ENCODE assay signal across 22 cellular contexts in genomic region chr17:59760164-59760563, GRCh38. TPM values are rescaled to one million over a fixed set of nuclear protein-coding genes. Genes with fewer than 3 reads are reported as not detected.
DNase-seq lines count a peak whose midpoint lies in the region; ATAC-seq and TF ChIP-seq lines count a peak whose summit lies in the region.
"Had no signal": no experiment of that assay in that cellular context is flagged by ENCODE, and none has a peak within 500 bp of the region (broad histone marks: within the 10 kb centered on the region; RNA-seq: fewer than 3 reads in every experiment).

No MANE protein-coding gene starts in this region.

- no peak for TF ChIP-seq CTCF in Panc1 (IDR thresholded peaks at IDR 0.05)

- CTCF ChIA-PET in activated CD4-positive, alpha-beta T cell treated with anti-CD3 and anti-CD28 coated beads for 36 hours (lab: Charles Lee): interaction anchor here (1.5 to 5.6 kb wide), 2 partner anchors 7 to 73 kb away, joined by 3 to 66 read pairs; no protein-coding TSS in a partner anchor
- CTCF ChIA-PET in Panc1 (lab: Charles Lee): no interaction called here

- H3K36me3 ChIP-seq in Panc1 (ENCODE audit: control insufficient read depth, insufficient read depth, low read length) (peaks cover 6% of the 10 kb centered on the region; the same call in 1 of the 2 replicates), MG63 (peaks cover 29% of the 10 kb centered on the region)

- H3K27me3 ChIP-seq in Panc1 (ENCODE audit: control insufficient read depth, insufficient read depth, low read length): no peaks in the 10 kb centered on the region
- no peaks in the 10 kb centered on the region for H3K27me3 ChIP-seq in MG63
- H3K27me3 ChIP-seq: suprapubic skin had no signal

- peaks cover 58% of the 10 kb centered on the region for H3K4me1 ChIP-seq in Panc1 (ENCODE audit: control insufficient read depth, insufficient read depth, low read length)

- peaks cover 58% of the 10 kb centered on the region for H3K36me3 Mint-ChIP-seq in activated CD4-positive, alpha-beta T cell treated with anti-CD3 and anti-CD28 coated beads for 36 hours (ENCODE audit: low read depth)
- peaks cover 40% of the 10 kb centered on the region for H3K36me3 Mint-ChIP-seq in dendritic cell treated with granulocyte-macrophage colony-stimulating factor and Interleukin-4, amounts not matched to agents 40 ng/mL and 50 ng/mL, for 4 days (ENCODE audit: low read depth)

- intact Hi-C loops in activated CD4-positive, alpha-beta T cell treated with anti-CD3 and anti-CD28 coated beads for 36 hours (cut with DNase I, micrococcal nuclease): loop anchor here in 1 of 2 experiments (5.0 kb wide), 2 partner anchors 182 to 398 kb away; no protein-coding TSS in a partner anchor
- intact Hi-C loops in Panc1 (cut with micrococcal nuclease; ENCODE audit: unreplicated experiment): no loop called here
- intact Hi-C loops in dendritic cell treated with granulocyte-macrophage colony-stimulating factor and Interleukin-4, amounts not matched to agents 40 ng/mL and 50 ng/mL, for 4 days (cut with micrococcal nuclease): no loop called here

- peak overlapping the region; percentile 100 for H3K27ac ChIP-seq in Panc1 (ENCODE audit: low read length)
- H3K27ac ChIP-seq: SK-N-MC, suprapubic skin had no signal

- in situ Hi-C loops in Panc1 (cut with HindIII; ENCODE audit: low pct_unique_long_range_greater_than_20kb, low sequenced_read_pairs): no loop called here

- no peak overlapping the region for H3K4me3 ChIP-seq in Panc1 (ENCODE audit: low read depth in 2 of 2, low read length in 2 of 2)
- H3K4me3 ChIP-seq in MG63: no peak overlapping the region
- H3K4me3 ChIP-seq: SK-N-MC, suprapubic skin had no signal

- H3K27ac Mint-ChIP-seq in activated CD4-positive, alpha-beta T cell treated with anti-CD3 and anti-CD28 coated beads for 36 hours: peak overlapping the region; percentile 83
- peak overlapping the region; percentile 90 for H3K27ac Mint-ChIP-seq in dendritic cell treated with granulocyte-macrophage colony-stimulating factor and Interleukin-4, amounts not matched to agents 40 ng/mL and 50 ng/mL, for 4 days

- no peak for DNase-seq in activated CD4-positive, alpha-beta T cell treated with anti-CD3 and anti-CD28 coated beads for 36 hours
- no peak for DNase-seq in activated CD4-positive, alpha-beta T cell treated with anti-CD3 and anti-CD28 coated beads for 48 hours
- DNase-seq in AML-193 (lab: John Stamatoyannopoulos, UW) (peak; percentile 61 to 67), Panc1 (ENCODE audit: low read depth, low spot score) (no peak), MG63 (no peak)
- no peak for DNase-seq in stimulated activated CD4-positive, alpha-beta T cell treated with anti-CD3 and anti-CD28 coated beads, Interleukin-4, amount 100 ng/mL, for 24 hours
- DNase-seq: 8988T; activated CD4-positive, alpha-beta T cell treated with anti-CD3 and anti-CD28 coated beads, Interleukin-2, amount 50 U/mL, for 1 hour; activated T-cell treated with anti-CD3 and anti-CD28 coated beads for 4 hours; DMS79; effector CD4-positive, alpha-beta T cell; H7; head of caudate nucleus; kidney glomerular epithelial cell; NCI-H1048; NCI-H187 treated with DMSO at 0.1 percent for 48 hours; NCI-H524 treated with DMSO at 0.1 percent for 48 hours; NK-92 treated with Interleukin-12 subunit alpha and Interleukin-12 subunit beta, amount 100 ng/mL, for 24 hours had no signal

- ATAC-seq in activated CD4-positive, alpha-beta T cell treated with anti-CD3 and anti-CD28 coated beads for 36 hours: no peak
- ATAC-seq in Panc1: no peak
- no peak for ATAC-seq in HG03108 (IDR thresholded peaks at IDR 0.05; ENCODE audit: unreplicated experiment)

- H3K4me3 Mint-ChIP-seq in activated CD4-positive, alpha-beta T cell treated with anti-CD3 and anti-CD28 coated beads for 36 hours: no peak overlapping the region
- no peak overlapping the region for H3K4me3 Mint-ChIP-seq in dendritic cell treated with granulocyte-macrophage colony-stimulating factor and Interleukin-4, amounts not matched to agents 40 ng/mL and 50 ng/mL, for 4 days

- no TSS peak for BruUV-seq in Panc1 (replicated peaks; lab: Mats Ljungman, UMichigan)

- peaks cover 72% of the 10 kb centered on the region for H3K4me1 Mint-ChIP-seq in activated CD4-positive, alpha-beta T cell treated with anti-CD3 and anti-CD28 coated beads for 36 hours
- H3K4me1 Mint-ChIP-seq in dendritic cell treated with granulocyte-macrophage colony-stimulating factor and Interleukin-4, amounts not matched to agents 40 ng/mL and 50 ng/mL, for 4 days (ENCODE audit: low read depth): peaks cover 29% of the 10 kb centered on the region

- no peaks in the 10 kb centered on the region for H3K27me3 Mint-ChIP-seq in activated CD4-positive, alpha-beta T cell treated with anti-CD3 and anti-CD28 coated beads for 36 hours
- no peaks in the 10 kb centered on the region for H3K27me3 Mint-ChIP-seq in dendritic cell treated with granulocyte-macrophage colony-stimulating factor and Interleukin-4, amounts not matched to agents 40 ng/mL and 50 ng/mL, for 4 days

- H3K9me3 ChIP-seq in Panc1 (ENCODE audit: control insufficient read depth, insufficient read depth, low read depth, low read length) (peaks cover 7% of the 10 kb centered on the region; the same call in 1 of the 2 replicates), MG63 (peaks cover 6% of the 10 kb centered on the region; the same call in 1 of the 2 replicates)

- POLR2A ChIA-PET in activated CD4-positive, alpha-beta T cell treated with anti-CD3 and anti-CD28 coated beads for 36 hours (lab: Charles Lee): interaction anchor here (1.2 to 4.8 kb wide), 3 partner anchors 69 to 93 kb away, joined by 3 to 83 read pairs (median 8); no protein-coding TSS in a partner anchor
- POLR2A ChIA-PET in Panc1 (lab: Charles Lee): no interaction called here

- H3K9me3 Mint-ChIP-seq in activated CD4-positive, alpha-beta T cell treated with anti-CD3 and anti-CD28 coated beads for 36 hours (ENCODE audit: low read depth): peaks cover 7% of the 10 kb centered on the region
- H3K9me3 Mint-ChIP-seq in dendritic cell treated with granulocyte-macrophage colony-stimulating factor and Interleukin-4, amounts not matched to agents 40 ng/mL and 50 ng/mL, for 4 days: no peaks in the 10 kb centered on the region

RNA-seq across cellular contexts. Expression of gene VMP1, which starts 52.7 kb away (rescaled TPM):
- 100 to 1,000 TPM; 378 to 402 TPM for total RNA-seq in activated CD4-positive, alpha-beta T cell treated with anti-CD3 and anti-CD28 coated beads for 36 hours
- total RNA-seq in Panc1 (2021; ENCODE audit: unreplicated experiment): 281 TPM
- 139 TPM for polyA plus RNA-seq in Panc1 (2012; ENCODE audit: insufficient read length)
- 161 and 190 TPM in 2 replicates for total RNA-seq in MG63 (2014; rRNA removed; shearing (Covaris generic); ENCODE audit: low replicate concordance)

RNA-seq across cellular contexts. Expression of gene PTRH2, which starts 52.9 kb away (rescaled TPM):
- 10 to 100 TPM; 41.7 to 54.7 TPM for total RNA-seq in activated CD4-positive, alpha-beta T cell treated with anti-CD3 and anti-CD28 coated beads for 36 hours
- total RNA-seq in Panc1 (2021; ENCODE audit: unreplicated experiment): 40.2 TPM
- 36.1 TPM for polyA plus RNA-seq in Panc1 (2012; ENCODE audit: insufficient read length)
- total RNA-seq in MG63 (2014; rRNA removed; shearing (Covaris generic); ENCODE audit: low replicate concordance): 38.1 and 40.6 TPM in 2 replicates

Comparison
In these comparisons a context has a peak if more than half of its experiments do, and no peak if none do; other contexts are left out.
1. DNase-seq: peak in AML-193 (2 of 2); none in activated CD4-positive, alpha-beta T cell treated with anti-CD3 and anti-CD28 coated beads for 36 hours (single experiment), activated CD4-positive, alpha-beta T cell treated with anti-CD3 and anti-CD28 coated beads for 48 hours (single experiment), Panc1 (single experiment), MG63 (single experiment) and stimulated activated CD4-positive, alpha-beta T cell treated with anti-CD3 and anti-CD28 coated beads, Interleukin-4, amount 100 ng/mL, for 24 hours (single experiment).